Comparison of ENCODE assay signal across 22 cellular contexts in genomic region chr1:114274621-114275317, GRCh38.
A peak's percentile ranks its signal among the peaks of the same experiment; 100 is the strongest.
DNase-seq lines count a peak whose midpoint lies in the region; FAIRE-seq and TF ChIP-seq lines count a peak whose summit lies in the region.
"Had no signal": no experiment of that assay in that cellular context is flagged by ENCODE, and none has a peak within 500 bp of the region (broad histone marks: within the 10 kb centered on the region; RNA-seq: fewer than 3 reads in every experiment).

No MANE protein-coding gene starts in this region.

- H4K91ac ChIP-seq in mesenchymal stem cell (ENCODE audit: low read length): no peak overlapping the region

- no peaks in the 10 kb centered on the region for H3K36me3 ChIP-seq in HEK293 (ENCODE audit: control insufficient read depth in 2 of 2, insufficient read depth in 1 of 2, low read length in 2 of 2)
- no peaks in the 10 kb centered on the region for H3K36me3 ChIP-seq in mesenchymal stem cell (ENCODE audit: control insufficient read depth in 1 of 2, insufficient read depth in 2 of 2, low read depth in 1 of 2, low read length in 2 of 2)
- H3K36me3 ChIP-seq: lower lobe of right lung, MG63 had no signal

- H2BK12ac ChIP-seq in mesenchymal stem cell (ENCODE audit: low read length in 2 of 2): no peak overlapping the region

- no peak overlapping the region for H4K8ac ChIP-seq in mesenchymal stem cell (ENCODE audit: low read length)

- peak overlapping the region; percentile 22 for H3K4me2 ChIP-seq in mesenchymal stem cell (ENCODE audit: low read length, poor library complexity, severe bottlenecking)

- no peak overlapping the region for H2AK5ac ChIP-seq in mesenchymal stem cell (ENCODE audit: low read length, severe bottlenecking)

- peak; percentile 2 for DNase-seq in NCI-H1092 treated with DMSO at 0.1 percent for 48 hours (lab: John Stamatoyannopoulos, UW)
- no peak for DNase-seq in NCI-H1092 (lab: John Stamatoyannopoulos, UW)
- DNase-seq in NOMO-1 treated with dmso at 0.1 percent for 144 hours (lab: John Stamatoyannopoulos, UW; ENCODE audit: unreplicated experiment): peak; percentile 47
- DNase-seq in mesenchymal stem cell: no peak
- DNase-seq in NAMALWA (ENCODE audit: low spot score): no peak
- no peak for DNase-seq in GM19239 (ENCODE audit: insufficient read length, low spot score)
- no peak for DNase-seq in GM19238 (ENCODE audit: insufficient read length, low spot score)
- DNase-seq: 8988T; activated CD4-positive, alpha-beta T cell treated with anti-CD3 and anti-CD28 coated beads, Interleukin-2, amount 10 ng/mL, durations not matched to agents 7 days and 5 days; activated CD8-positive, alpha-beta memory T cell treated with anti-CD3 and anti-CD28 coated beads, Interleukin-2, amount 10 ng/mL, durations not matched to agents 7 days and 5 days; CD8-positive, alpha-beta memory T cell; cortex of kidney; DMS79; kidney; lower lobe of right lung; MG63; NCI-H2081; stimulated activated CD8-positive, alpha-beta memory T cell treated with anti-CD3 and anti-CD28 coated beads, Interleukin-4, amount 100 ng/mL, for 48 hours; T-helper 9 cell had no signal

- no peaks in the 10 kb centered on the region for H3K79me1 ChIP-seq in mesenchymal stem cell (replicated peaks; ENCODE audit: low read length, poor library complexity, severe bottlenecking)

- no peak overlapping the region for H3K4ac ChIP-seq in mesenchymal stem cell (ENCODE audit: low read depth in 1 of 2, low read length in 2 of 2)

- H3K27ac ChIP-seq in HEK293 (ENCODE audit: extremely low read depth, low read depth, low read length): no peak overlapping the region
- H3K27ac ChIP-seq in mesenchymal stem cell (ENCODE audit: low read length, poor library complexity, severe bottlenecking): no peak overlapping the region
- H3K27ac ChIP-seq: lower lobe of right lung had no signal

- H2BK15ac ChIP-seq in mesenchymal stem cell (ENCODE audit: low read depth, poor library complexity, severe bottlenecking): no peak overlapping the region

- CTCF ChIA-PET in HEK293 (lab: Yijun Ruan, JAX): interaction anchor here (1.3 to 2.7 kb wide), 2 partner anchors 8 to 295 kb away, joined by 3 to 10 read pairs; partner anchors contain the start of gene OLFML3

- no peak overlapping the region for H3K14ac ChIP-seq in mesenchymal stem cell (ENCODE audit: low read length in 2 of 2)

- peaks cover 5 to 9% of the 10 kb centered on the region in 2 experiments for H3K27me3 ChIP-seq in mesenchymal stem cell (ENCODE audit: control insufficient read depth in 1 of 2, insufficient read depth in 1 of 2, low read length in 2 of 2)

- H3K23ac ChIP-seq in mesenchymal stem cell (ENCODE audit: low read length in 2 of 2): no peak overlapping the region

- POLR2A ChIA-PET in HEK293 (lab: Yijun Ruan, JAX): interaction anchor here (0.5 kb wide), 1 partner anchor 46 kb away, joined by 5 read pairs; no protein-coding TSS in a partner anchor

- no peak for TF ChIP-seq CTCF in HEK293 (tag by site-specific recombination; IDR thresholded peaks at IDR 0.05)

- no peaks in the 10 kb centered on the region for H3K4me1 ChIP-seq in HEK293 (ENCODE audit: control insufficient read depth, insufficient read depth, low read length)
- H3K4me1 ChIP-seq in mesenchymal stem cell (ENCODE audit: control insufficient read depth, insufficient read depth, low read depth, low read length): peaks cover 5% of the 10 kb centered on the region
- H3K4me1 ChIP-seq: lower lobe of right lung had no signal

- H2AFZ ChIP-seq in mesenchymal stem cell (ENCODE audit: low read depth, low read length): no peak overlapping the region

- H2BK5ac ChIP-seq in mesenchymal stem cell (ENCODE audit: low read depth, low read length, poor library complexity, severe bottlenecking): no peak overlapping the region

- H2BK120ac ChIP-seq in mesenchymal stem cell (ENCODE audit: low read depth, low read length): no peak overlapping the region

- H3K18ac ChIP-seq in mesenchymal stem cell (ENCODE audit: low read depth in 1 of 2, low read length in 2 of 2): no peak overlapping the region

- 93% methylated on average over 5 of the region's 5 CpGs for WGBS in mesenchymal stem cell

- H3K4me3 ChIP-seq in HEK293 (ENCODE audit: low read depth, low read length): no peak overlapping the region
- H3K4me3 ChIP-seq in mesenchymal stem cell (ENCODE audit: insufficient read depth in 1 of 2, low read depth in 1 of 2, low read length in 2 of 2): no peak overlapping the region
- H3K4me3 ChIP-seq: K562, lower lobe of right lung, MG63 had no signal

- H3K9me3 ChIP-seq in HEK293 (ENCODE audit: control insufficient read depth, insufficient read depth, low read depth, low read length) (no peaks in the 10 kb centered on the region), mesenchymal stem cell (ENCODE audit: control insufficient read depth, low read length) (no peaks in the 10 kb centered on the region)
- H3K9me3 ChIP-seq: lower lobe of right lung, MG63 had no signal

- H3K9ac ChIP-seq in mesenchymal stem cell (ENCODE audit: low read length): no peak overlapping the region

- FAIRE-seq in GM19239 (lab: Jason Lieb, UNC): no peak
- FAIRE-seq: endometrium, K562, kidney had no signal

TF ChIP-seq in HEK293, 187 proteins besides CTCF, POLR2A, EP300 and RAD21:
- TF ChIP-seq ZNF266 (tag by site-specific recombination; IDR thresholded peaks at IDR 0.05; ENCODE audit: low read depth) (no peak), ZNF350 (tag by site-specific recombination; IDR thresholded peaks at IDR 0.05) (no peak), ZNF18 (tag by site-specific recombination; IDR thresholded peaks at IDR 0.05) (no peak), ZNF555 (tag by site-specific recombination; conservative IDR thresholded peaks at IDR 0.05) (no peak), ZNF776 (tag by site-specific recombination; IDR thresholded peaks at IDR 0.05; ENCODE audit: borderline replicate concordance) (no peak), BCL11B (tag by site-specific recombination; IDR thresholded peaks at IDR 0.05; ENCODE audit: low read depth) (no peak), ZBTB20 (tag by site-specific recombination; IDR thresholded peaks at IDR 0.05) (no peak), GLIS1 (tag by site-specific recombination; IDR thresholded peaks at IDR 0.05) (peak; percentile 67), ZNF133 (tag by site-specific recombination; IDR thresholded peaks at IDR 0.05) (no peak)

Comparison
In these comparisons a context has a peak if more than half of its experiments do, and no peak if none do; other contexts are left out.
1. DNase-seq: peak in NCI-H1092 treated with DMSO at 0.1 percent for 48 hours (single experiment) and NOMO-1 treated with dmso at 0.1 percent for 144 hours (single experiment); none in NCI-H1092 (single experiment), mesenchymal stem cell (single experiment), NAMALWA (single experiment), GM19239 (single experiment) and GM19238 (single experiment).